ENCODE assay signal across 13 cellular contexts in genomic region chr1:9767964-9768668, GRCh38. TPM values are rescaled to one million over a fixed set of nuclear protein-coding genes. Genes with fewer than 3 reads are reported as not detected.
DNase-seq lines count a peak whose midpoint lies in the region; ATAC-seq, FAIRE-seq and TF ChIP-seq lines count a peak whose summit lies in the region.
"Had no signal": no experiment of that assay in that cellular context is flagged by ENCODE, and none has a peak within 500 bp of the region (broad histone marks: within the 10 kb centered on the region; RNA-seq: fewer than 3 reads in every experiment).

No MANE protein-coding gene starts in this region.

- no peak for ATAC-seq in HG03025 (IDR thresholded peaks at IDR 0.05; ENCODE audit: low FRiP score, unreplicated experiment)

- peak overlapping the region; percentile 92 for H3K27ac ChIP-seq in RWPE1
- H3K27ac ChIP-seq in mammary epithelial cell (ENCODE audit: insufficient read depth, low read depth, low read length): peak overlapping the region; percentile 54
- H3K27ac ChIP-seq in kidney (ENCODE audit: low read depth in 2 of 2, low read length in 2 of 2): no peak overlapping the region
- H3K27ac ChIP-seq: VCaP had no signal

- peaks cover 18% of the 10 kb centered on the region for H3K4me1 ChIP-seq in mammary epithelial cell (ENCODE audit: insufficient read depth, low read length)
- H3K4me1 ChIP-seq in kidney (ENCODE audit: control insufficient read depth in 1 of 2, insufficient read depth in 1 of 2, low read depth in 1 of 2, low read length in 2 of 2): no peaks in the 10 kb centered on the region

- dilution Hi-C loops in mammary epithelial cell (cut with HindIII; ENCODE audit: low sequenced_read_pairs): no loop called here

- no peak overlapping the region for H3K4me2 ChIP-seq in mammary epithelial cell (ENCODE audit: insufficient read depth, low read depth, low read length)

- BruUV-seq in mammary epithelial cell (replicated peaks; lab: Mats Ljungman, UMichigan): no TSS peak

- no peak overlapping the region for H3K4me3 ChIP-seq in mammary epithelial cell (replicated peaks in 1 of 3; ENCODE audit: insufficient read depth in 1 of 3, low read depth in 2 of 3, low read length in 3 of 3)
- no peak overlapping the region for H3K4me3 ChIP-seq in kidney (ENCODE audit: low read length in 2 of 2)
- H3K4me3 ChIP-seq: HAP-1 had no signal

- intact Hi-C loops in mammary epithelial cell (cut with micrococcal nuclease) (loop anchor here (2.0 kb wide), 1 partner anchor 69 kb away; no protein-coding TSS in a partner anchor), kidney (cut with DNase I) (no loop called here)

- POLR2A ChIA-PET in RWPE1 (lab: Yijun Ruan, JAX; ENCODE audit: low non-redundant PET): no interaction called here

- H3K9me3 ChIP-seq in mammary epithelial cell (replicated peaks; ENCODE audit: insufficient read depth, low read length) (no peaks in the 10 kb centered on the region), kidney (ENCODE audit: control insufficient read depth in 1 of 2, low read length in 2 of 2) (no peaks in the 10 kb centered on the region)
- H3K9me3 ChIP-seq: HAP-1 had no signal

- no peak for FAIRE-seq in kidney (lab: Jason Lieb, UNC)

- 100% methylated on average over 1 of the region's 24 CpGs for WGBS in mammary epithelial cell (ENCODE audit: low coverage, missing lambda C conversion rate)

- H3K36me3 ChIP-seq in mammary epithelial cell (ENCODE audit: insufficient read depth, low read length): peaks cover 13% of the 10 kb centered on the region
- H3K36me3 ChIP-seq in kidney (ENCODE audit: control insufficient read depth in 1 of 2, insufficient read depth in 2 of 2, low read length in 2 of 2): peaks cover 0 to 10% of the 10 kb centered on the region in 2 donors

- no peak overlapping the region for H2AFZ ChIP-seq in mammary epithelial cell (ENCODE audit: low read depth, low read length)

- DNase-seq in activated T-cell treated with anti-CD3 and anti-CD28 coated beads, Interleukin-2, amount 50 U/mL, for 1 hour: peak; percentile 27
- no peak for DNase-seq in activated T-cell treated with anti-CD3 and anti-CD28 coated beads for 4 hours
- DNase-seq in RWPE1 (ENCODE audit: low spot score): peak; percentile 15
- no peak for DNase-seq in mammary epithelial cell
- DNase-seq in stimulated activated CD8-positive, alpha-beta memory T cell treated with anti-CD3 and anti-CD28 coated beads, Interleukin-4, amount 100 ng/mL, for 48 hours: peak; percentile 61
- DNase-seq in kidney: no peak
- no peak for DNase-seq in NCI-H2107 (lab: John Stamatoyannopoulos, UW)
- DNase-seq: effector CD8-positive, alpha-beta T cell; midbrain; NCI-H146 had no signal

- no peaks in the 10 kb centered on the region for H4K20me1 ChIP-seq in mammary epithelial cell (ENCODE audit: insufficient read depth, low read length)

- in situ Hi-C loops in mammary epithelial cell (cut with MboI; ENCODE audit: low sequenced_read_pairs in 2 of 2): no loop called here

- H3K27me3 ChIP-seq in mammary epithelial cell (ENCODE audit: insufficient read depth, low read length): no peaks in the 10 kb centered on the region

- H3K9ac ChIP-seq in mammary epithelial cell (ENCODE audit: insufficient read depth, low read length): no peak overlapping the region
- H3K9ac ChIP-seq in kidney (ENCODE audit: low read length in 2 of 2): no peak overlapping the region

- peaks cover 68% of the 10 kb centered on the region for H3K79me2 ChIP-seq in mammary epithelial cell (ENCODE audit: insufficient read depth, low read length)

- TF ChIP-seq CTCF in RWPE1 (conservative IDR thresholded peaks at IDR 0.05; ENCODE audit: low read depth): no peak
- TF ChIP-seq CTCF in mammary epithelial cell (conservative IDR thresholded peaks at IDR 0.05 in 1 of 2, IDR thresholded peaks at IDR 0.05 in 1 of 2; ENCODE audit: extremely low read depth in 1 of 2, insufficient read depth in 1 of 2, low read depth in 1 of 2, low read length in 2 of 2): no peak
- TF ChIP-seq CTCF in kidney (IDR thresholded peaks at IDR 0.05; ENCODE audit: borderline replicate concordance, extremely low read depth, insufficient read depth): no peak

- CTCF ChIA-PET in RWPE1 (lab: Yijun Ruan, JAX) (interaction anchor here (0.5 to 0.6 kb wide), 3 partner anchors 134 to 400 kb away, joined by 3 to 7 read pairs (median 3); no protein-coding TSS in a partner anchor), mammary epithelial cell (lab: Charles Lee; ENCODE audit: low non-redundant PET) (no interaction called here)

RNA-seq across cellular contexts. Expression of gene CLSTN1, which starts 55.6 kb away (rescaled TPM):
- total RNA-seq in mammary epithelial cell (100 to 1,000 TPM; 229 to 335 TPM), kidney (158 TPM)
- polyA plus RNA-seq in mammary epithelial cell (168 TPM), kidney (ENCODE audit: insufficient read depth, low read depth, low replicate concordance) (114 TPM)
- polyA minus RNA-seq in mammary epithelial cell: 399 TPM

Comparison
In these comparisons a context has a peak if more than half of its experiments do, and no peak if none do; other contexts are left out.
1. DNase-seq: peak in activated T-cell treated with anti-CD3 and anti-CD28 coated beads, Interleukin-2, amount 50 U/mL, for 1 hour (single experiment), RWPE1 (single experiment) and stimulated activated CD8-positive, alpha-beta memory T cell treated with anti-CD3 and anti-CD28 coated beads, Interleukin-4, amount 100 ng/mL, for 48 hours (single experiment); none in activated T-cell treated with anti-CD3 and anti-CD28 coated beads for 4 hours (single experiment), mammary epithelial cell (single experiment), kidney (single experiment) and NCI-H2107 (single experiment).
2. H3K27ac ChIP-seq: peak in RWPE1 (single experiment) and mammary epithelial cell (single experiment); none in kidney (0 of 2).